8 cellular contexts compared by ENCODE assay signal in genomic region chr10:101060036-101060950, GRCh38. TPM values are rescaled to one million over a fixed set of nuclear protein-coding genes. Genes with fewer than 3 reads are reported as not detected.
DNase-seq lines count a peak whose midpoint lies in the region; ATAC-seq, FAIRE-seq and TF ChIP-seq lines count a peak whose summit lies in the region.

No MANE protein-coding gene starts in this region.

- peak overlapping the region; percentile 98 for H3K4me3 ChIP-seq in kidney (ENCODE audit: low read length in 2 of 2)

- peak overlapping the region; percentile 97 for H3K4me3 Mint-ChIP-seq in WTC11

- H3K27ac ChIP-seq in kidney (ENCODE audit: low read depth in 2 of 2, low read length in 2 of 2) = peak overlapping the region; percentile 100

- peak overlapping the region; percentile 98 for H3K27ac Mint-ChIP-seq in WTC11

- no peaks in the 10 kb centered on the region for H3K36me3 Mint-ChIP-seq in WTC11

- H3K9ac ChIP-seq in kidney (ENCODE audit: low read length in 2 of 2) = peak overlapping the region; percentile 95 to 99

- no peak for FAIRE-seq in kidney (lab: Jason Lieb, UNC)

- H3K9me3 ChIP-seq in kidney (ENCODE audit: control insufficient read depth in 1 of 2, low read length in 2 of 2) = no peaks in the 10 kb centered on the region

- peaks cover 38% of the 10 kb centered on the region for H3K4me1 Mint-ChIP-seq in WTC11

- DNase-seq in AG08395 (ENCODE audit: low spot score) (peak; percentile 95), NCI-H2196 treated with DMSO at 0.1 percent for 48 hours (lab: John Stamatoyannopoulos, UW; ENCODE audit: unreplicated experiment) (peak; percentile 45), WTC11 (ENCODE audit: low spot score) (peak; percentile 90), kidney (peak; percentile 91)
- DNase-seq in central memory CD4-positive, alpha-beta T cell = peak; percentile 91
- DNase-seq in stimulated activated CD4-positive, alpha-beta T cell treated with anti-CD3 and anti-CD28 coated beads, Interleukin-15, amount 100 ng/mL, for 1 hour (ENCODE audit: low read depth in 1 of 2, low spot score in 1 of 2) = peak; percentile 83 to 85

- ATAC-seq in GM18868 (IDR thresholded peaks at IDR 0.05; ENCODE audit: unreplicated experiment) = peak; percentile 41
- ATAC-seq in HG03139 (IDR thresholded peaks at IDR 0.05; ENCODE audit: unreplicated experiment) = peak; percentile 23
- peak; percentile 43 for ATAC-seq in WTC11

- peak; percentile 84 for TF ChIP-seq CTCF in WTC11 (IDR thresholded peaks at IDR 0.05)
- TF ChIP-seq CTCF in kidney (IDR thresholded peaks at IDR 0.05; ENCODE audit: borderline replicate concordance, extremely low read depth, insufficient read depth) = peak; percentile 88

- peaks cover 4 to 16% of the 10 kb centered on the region in 2 donors for H3K4me1 ChIP-seq in kidney (ENCODE audit: control insufficient read depth in 1 of 2, insufficient read depth in 1 of 2, low read depth in 1 of 2, low read length in 2 of 2)

- CTCF ChIA-PET in WTC11 (lab: Charles Lee) = interaction anchor here (0.7 to 15.0 kb wide), 19 partner anchors 9 to 377 kb away, joined by 3 to 405 read pairs (median 5); partner anchors contain the start of genes PDZD7 and SFXN3

- no peaks in the 10 kb centered on the region for H3K36me3 ChIP-seq in kidney (ENCODE audit: control insufficient read depth in 1 of 2, insufficient read depth in 2 of 2, low read length in 2 of 2)

- H3K27me3 Mint-ChIP-seq in WTC11 (ENCODE audit: low read depth) = peaks cover 38% of the 10 kb centered on the region

- intact Hi-C loops in kidney (cut with DNase I) = no loop called here

- POLR2A ChIA-PET in WTC11 (lab: Charles Lee) = interaction anchor here (1.2 to 1.6 kb wide), 3 partner anchors 10 to 30 kb away, joined by 3 to 7 read pairs (median 3); partner anchors contain the start of gene PDZD7

- H3K9me3 Mint-ChIP-seq in WTC11 = no peaks in the 10 kb centered on the region

TF ChIP-seq in WTC11, 78 proteins besides CTCF, POLR2A, EP300 and RAD21 (continues in another document):
- TF ChIP-seq USF2 (CRISPR knock-in tag; IDR thresholded peaks at IDR 0.05) (no peak), NR1H2 (CRISPR knock-in tag; IDR thresholded peaks at IDR 0.05) (no peak), RORB (CRISPR knock-in tag; IDR thresholded peaks at IDR 0.05) (no peak), PREB (CRISPR knock-in tag; IDR thresholded peaks at IDR 0.05; ENCODE audit: borderline replicate concordance) (no peak), OVOL2 (CRISPR knock-in tag; IDR thresholded peaks at IDR 0.05; ENCODE audit: borderline replicate concordance) (no peak), NR3C1 (CRISPR knock-in tag; conservative IDR thresholded peaks at IDR 0.05; ENCODE audit: low read depth) (no peak), MXD4 (CRISPR knock-in tag; IDR thresholded peaks at IDR 0.05; ENCODE audit: borderline replicate concordance) (no peak)
- TF ChIP-seq, protein P1, sequence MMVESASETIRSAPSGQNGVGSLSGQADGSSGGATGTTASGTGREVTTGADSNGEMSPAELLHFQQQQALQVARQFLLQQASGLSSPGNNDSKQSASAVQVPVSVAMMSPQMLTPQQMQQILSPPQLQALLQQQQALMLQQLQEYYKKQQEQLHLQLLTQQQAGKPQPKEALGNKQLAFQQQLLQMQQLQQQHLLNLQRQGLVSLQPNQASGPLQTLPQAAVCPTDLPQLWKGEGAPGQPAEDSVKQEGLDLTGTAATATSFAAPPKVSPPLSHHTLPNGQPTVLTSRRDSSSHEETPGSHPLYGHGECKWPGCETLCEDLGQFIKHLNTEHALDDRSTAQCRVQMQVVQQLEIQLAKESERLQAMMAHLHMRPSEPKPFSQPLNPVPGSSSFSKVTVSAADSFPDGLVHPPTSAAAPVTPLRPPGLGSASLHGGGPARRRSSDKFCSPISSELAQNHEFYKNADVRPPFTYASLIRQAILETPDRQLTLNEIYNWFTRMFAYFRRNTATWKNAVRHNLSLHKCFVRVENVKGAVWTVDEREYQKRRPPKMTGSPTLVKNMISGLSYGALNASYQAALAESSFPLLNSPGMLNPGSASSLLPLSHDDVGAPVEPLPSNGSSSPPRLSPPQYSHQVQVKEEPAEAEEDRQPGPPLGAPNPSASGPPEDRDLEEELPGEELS (CRISPR knock-in tag; IDR thresholded peaks at IDR 0.05) = no peak
- TF ChIP-seq, protein P2, sequence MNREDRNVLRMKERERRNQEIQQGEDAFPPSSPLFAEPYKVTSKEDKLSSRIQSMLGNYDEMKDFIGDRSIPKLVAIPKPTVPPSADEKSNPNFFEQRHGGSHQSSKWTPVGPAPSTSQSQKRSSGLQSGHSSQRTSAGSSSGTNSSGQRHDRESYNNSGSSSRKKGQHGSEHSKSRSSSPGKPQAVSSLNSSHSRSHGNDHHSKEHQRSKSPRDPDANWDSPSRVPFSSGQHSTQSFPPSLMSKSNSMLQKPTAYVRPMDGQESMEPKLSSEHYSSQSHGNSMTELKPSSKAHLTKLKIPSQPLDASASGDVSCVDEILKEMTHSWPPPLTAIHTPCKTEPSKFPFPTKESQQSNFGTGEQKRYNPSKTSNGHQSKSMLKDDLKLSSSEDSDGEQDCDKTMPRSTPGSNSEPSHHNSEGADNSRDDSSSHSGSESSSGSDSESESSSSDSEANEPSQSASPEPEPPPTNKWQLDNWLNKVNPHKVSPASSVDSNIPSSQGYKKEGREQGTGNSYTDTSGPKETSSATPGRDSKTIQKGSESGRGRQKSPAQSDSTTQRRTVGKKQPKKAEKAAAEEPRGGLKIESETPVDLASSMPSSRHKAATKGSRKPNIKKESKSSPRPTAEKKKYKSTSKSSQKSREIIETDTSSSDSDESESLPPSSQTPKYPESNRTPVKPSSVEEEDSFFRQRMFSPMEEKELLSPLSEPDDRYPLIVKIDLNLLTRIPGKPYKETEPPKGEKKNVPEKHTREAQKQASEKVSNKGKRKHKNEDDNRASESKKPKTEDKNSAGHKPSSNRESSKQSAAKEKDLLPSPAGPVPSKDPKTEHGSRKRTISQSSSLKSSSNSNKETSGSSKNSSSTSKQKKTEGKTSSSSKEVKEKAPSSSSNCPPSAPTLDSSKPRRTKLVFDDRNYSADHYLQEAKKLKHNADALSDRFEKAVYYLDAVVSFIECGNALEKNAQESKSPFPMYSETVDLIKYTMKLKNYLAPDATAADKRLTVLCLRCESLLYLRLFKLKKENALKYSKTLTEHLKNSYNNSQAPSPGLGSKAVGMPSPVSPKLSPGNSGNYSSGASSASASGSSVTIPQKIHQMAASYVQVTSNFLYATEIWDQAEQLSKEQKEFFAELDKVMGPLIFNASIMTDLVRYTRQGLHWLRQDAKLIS (CRISPR knock-in tag; IDR thresholded peaks at IDR 0.05; ENCODE audit: borderline replicate concordance) = no peak
- TF ChIP-seq, protein P3, sequence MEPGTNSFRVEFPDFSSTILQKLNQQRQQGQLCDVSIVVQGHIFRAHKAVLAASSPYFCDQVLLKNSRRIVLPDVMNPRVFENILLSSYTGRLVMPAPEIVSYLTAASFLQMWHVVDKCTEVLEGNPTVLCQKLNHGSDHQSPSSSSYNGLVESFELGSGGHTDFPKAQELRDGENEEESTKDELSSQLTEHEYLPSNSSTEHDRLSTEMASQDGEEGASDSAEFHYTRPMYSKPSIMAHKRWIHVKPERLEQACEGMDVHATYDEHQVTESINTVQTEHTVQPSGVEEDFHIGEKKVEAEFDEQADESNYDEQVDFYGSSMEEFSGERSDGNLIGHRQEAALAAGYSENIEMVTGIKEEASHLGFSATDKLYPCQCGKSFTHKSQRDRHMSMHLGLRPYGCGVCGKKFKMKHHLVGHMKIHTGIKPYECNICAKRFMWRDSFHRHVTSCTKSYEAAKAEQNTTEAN (CRISPR knock-in tag; IDR thresholded peaks at IDR 0.05) = peak; percentile 26; the same call in 1 of the 2 replicates
- TF ChIP-seq, protein P4, sequence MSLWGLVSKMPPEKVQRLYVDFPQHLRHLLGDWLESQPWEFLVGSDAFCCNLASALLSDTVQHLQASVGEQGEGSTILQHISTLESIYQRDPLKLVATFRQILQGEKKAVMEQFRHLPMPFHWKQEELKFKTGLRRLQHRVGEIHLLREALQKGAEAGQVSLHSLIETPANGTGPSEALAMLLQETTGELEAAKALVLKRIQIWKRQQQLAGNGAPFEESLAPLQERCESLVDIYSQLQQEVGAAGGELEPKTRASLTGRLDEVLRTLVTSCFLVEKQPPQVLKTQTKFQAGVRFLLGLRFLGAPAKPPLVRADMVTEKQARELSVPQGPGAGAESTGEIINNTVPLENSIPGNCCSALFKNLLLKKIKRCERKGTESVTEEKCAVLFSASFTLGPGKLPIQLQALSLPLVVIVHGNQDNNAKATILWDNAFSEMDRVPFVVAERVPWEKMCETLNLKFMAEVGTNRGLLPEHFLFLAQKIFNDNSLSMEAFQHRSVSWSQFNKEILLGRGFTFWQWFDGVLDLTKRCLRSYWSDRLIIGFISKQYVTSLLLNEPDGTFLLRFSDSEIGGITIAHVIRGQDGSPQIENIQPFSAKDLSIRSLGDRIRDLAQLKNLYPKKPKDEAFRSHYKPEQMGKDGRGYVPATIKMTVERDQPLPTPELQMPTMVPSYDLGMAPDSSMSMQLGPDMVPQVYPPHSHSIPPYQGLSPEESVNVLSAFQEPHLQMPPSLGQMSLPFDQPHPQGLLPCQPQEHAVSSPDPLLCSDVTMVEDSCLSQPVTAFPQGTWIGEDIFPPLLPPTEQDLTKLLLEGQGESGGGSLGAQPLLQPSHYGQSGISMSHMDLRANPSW (CRISPR knock-in tag; conservative IDR thresholded peaks at IDR 0.05; ENCODE audit: low read depth) = no peak

RNA-seq across cellular contexts. Expression of gene KAZALD1, which starts 1.5 kb away (rescaled TPM):
- total RNA-seq in WTC11 (2021) (9.6 to 19.2 TPM (median 10.2 TPM) in 3 replicates), kidney (9.8 TPM)
- polyA plus RNA-seq in kidney (ENCODE audit: insufficient read depth, low read depth, low replicate concordance) = 9.7 TPM

RNA-seq across cellular contexts. Expression of gene SFXN3, which starts 29.3 kb away (rescaled TPM):
- 2.5 to 5.6 TPM (median 3.2 TPM) in 3 replicates for total RNA-seq in WTC11 (2021)
- total RNA-seq in kidney = 51.6 TPM
- 23.3 TPM for polyA plus RNA-seq in kidney (ENCODE audit: insufficient read depth, low read depth, low replicate concordance)

RNA-seq across cellular contexts. Expression of gene PDZD7, which starts 29.4 kb away (rescaled TPM):
- 1.9 to 2.7 TPM (median 2.6 TPM) in 3 replicates for total RNA-seq in WTC11 (2021)
- total RNA-seq in kidney = 1.6 TPM
- polyA plus RNA-seq in kidney (ENCODE audit: insufficient read depth, low read depth, low replicate concordance) = 1.9 TPM

Comparison
In these comparisons a context has a peak if more than half of its experiments do, and no peak if none do; other contexts are left out.
1. Peak in every context shown above with its lines: DNase-seq, ATAC-seq, H3K4me3 ChIP-seq and H3K27ac ChIP-seq.
2. DNase-seq: peak in every context shown above with its lines; median percentile 95 in AG08395; 91 in central memory CD4-positive, alpha-beta T cell; 91 in kidney; 90 in WTC11; 84 in stimulated activated CD4-positive, alpha-beta T cell treated with anti-CD3 and anti-CD28 coated beads, Interleukin-15, amount 100 ng/mL, for 1 hour; 45 in NCI-H2196 treated with DMSO at 0.1 percent for 48 hours.